Comparison of ENCODE assay signal across 1 cellular context in the genomic region with DNA sequence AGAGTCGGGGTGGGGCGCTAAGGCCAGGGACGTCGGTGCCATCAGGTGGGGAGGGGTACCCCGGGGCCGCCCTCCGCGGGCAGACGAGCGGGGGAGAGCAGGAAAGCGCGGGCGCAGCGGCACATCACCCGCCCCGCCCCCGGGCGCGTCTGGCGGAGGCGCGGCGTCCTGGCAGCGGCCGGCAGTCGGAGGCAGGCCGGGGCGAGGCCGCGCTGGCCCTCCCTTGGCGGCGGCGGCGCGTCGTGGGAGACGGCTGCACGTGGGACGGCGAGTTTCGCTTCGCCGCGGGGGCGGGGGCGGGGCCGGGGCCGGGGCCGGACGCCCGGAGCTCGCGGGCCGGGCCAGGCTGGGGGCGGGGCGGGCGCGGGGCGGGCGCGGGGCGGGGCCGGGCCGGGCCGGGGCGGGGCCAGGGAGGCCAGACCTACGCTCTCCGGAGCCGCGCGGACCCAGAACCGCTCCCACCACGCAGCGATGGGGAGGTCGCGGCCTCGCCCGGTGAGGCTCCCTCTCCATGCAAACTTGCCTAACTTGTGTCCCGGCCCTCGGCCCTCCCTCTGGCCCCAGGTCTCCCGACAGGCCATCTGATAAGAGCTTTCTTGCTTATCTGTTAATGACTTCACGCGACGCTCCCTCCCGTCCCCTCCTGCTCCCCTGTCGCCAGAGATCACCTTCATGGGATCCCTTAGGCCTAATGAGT.
TF ChIP-seq lines count a peak whose summit lies in the region.

No MANE protein-coding gene starts in this region.

TF ChIP-seq in HepG2, 621 proteins besides CTCF, POLR2A, EP300 and RAD21 (continued from another document and continues in another):
- TF ChIP-seq NR0B2 (CRISPR knock-in tag; IDR thresholded peaks at IDR 0.05): no peak
- TF ChIP-seq, protein P1, sequence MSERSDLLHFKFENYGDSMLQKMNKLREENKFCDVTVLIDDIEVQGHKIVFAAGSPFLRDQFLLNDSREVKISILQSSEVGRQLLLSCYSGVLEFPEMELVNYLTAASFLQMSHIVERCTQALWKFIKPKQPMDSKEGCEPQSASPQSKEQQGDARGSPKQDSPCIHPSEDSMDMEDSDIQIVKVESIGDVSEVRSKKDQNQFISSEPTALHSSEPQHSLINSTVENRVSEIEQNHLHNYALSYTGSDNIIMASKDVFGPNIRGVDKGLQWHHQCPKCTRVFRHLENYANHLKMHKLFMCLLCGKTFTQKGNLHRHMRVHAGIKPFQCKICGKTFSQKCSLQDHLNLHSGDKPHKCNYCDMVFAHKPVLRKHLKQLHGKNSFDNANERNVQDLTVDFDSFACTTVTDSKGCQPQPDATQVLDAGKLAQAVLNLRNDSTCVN (CRISPR knock-in tag; IDR thresholded peaks at IDR 0.05; ENCODE audit: borderline replicate concordance): no peak
- TF ChIP-seq FOSL1 (CRISPR knock-in tag; IDR thresholded peaks at IDR 0.05; ENCODE audit: borderline replicate concordance): no peak
- TF ChIP-seq, protein P2, sequence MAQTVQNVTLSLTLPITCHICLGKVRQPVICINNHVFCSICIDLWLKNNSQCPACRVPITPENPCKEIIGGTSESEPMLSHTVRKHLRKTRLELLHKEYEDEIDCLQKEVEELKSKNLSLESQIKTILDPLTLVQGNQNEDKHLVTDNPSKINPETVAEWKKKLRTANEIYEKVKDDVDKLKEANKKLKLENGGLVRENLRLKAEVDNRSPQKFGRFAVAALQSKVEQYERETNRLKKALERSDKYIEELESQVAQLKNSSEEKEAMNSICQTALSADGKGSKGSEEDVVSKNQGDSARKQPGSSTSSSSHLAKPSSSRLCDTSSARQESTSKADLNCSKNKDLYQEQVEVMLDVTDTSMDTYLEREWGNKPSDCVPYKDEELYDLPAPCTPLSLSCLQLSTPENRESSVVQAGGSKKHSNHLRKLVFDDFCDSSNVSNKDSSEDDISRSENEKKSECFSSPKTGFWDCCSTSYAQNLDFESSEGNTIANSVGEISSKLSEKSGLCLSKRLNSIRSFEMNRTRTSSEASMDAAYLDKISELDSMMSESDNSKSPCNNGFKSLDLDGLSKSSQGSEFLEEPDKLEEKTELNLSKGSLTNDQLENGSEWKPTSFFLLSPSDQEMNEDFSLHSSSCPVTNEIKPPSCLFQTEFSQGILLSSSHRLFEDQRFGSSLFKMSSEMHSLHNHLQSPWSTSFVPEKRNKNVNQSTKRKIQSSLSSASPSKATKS (CRISPR knock-in tag; IDR thresholded peaks at IDR 0.05): no peak
- no peak for TF ChIP-seq POGZ (CRISPR knock-in tag; IDR thresholded peaks at IDR 0.05)
- no peak for TF ChIP-seq NCOA2 (CRISPR knock-in tag; IDR thresholded peaks at IDR 0.05)
- no peak for TF ChIP-seq ZNF670 (CRISPR knock-in tag; IDR thresholded peaks at IDR 0.05; ENCODE audit: borderline replicate concordance)
- TF ChIP-seq ZNF367 (CRISPR knock-in tag; IDR thresholded peaks at IDR 0.05; ENCODE audit: borderline replicate concordance): no peak
- TF ChIP-seq ISL2 (CRISPR knock-in tag; IDR thresholded peaks at IDR 0.05): no peak
- no peak for TF ChIP-seq ZBTB44 (CRISPR knock-in tag; IDR thresholded peaks at IDR 0.05)
- no peak for TF ChIP-seq FOXP4 (CRISPR knock-in tag; IDR thresholded peaks at IDR 0.05)
- peak; percentile 52; the same call in 1 of the 2 replicates for TF ChIP-seq SIN3A (IDR thresholded peaks at IDR 0.05; ENCODE audit: borderline replicate concordance, low read depth, low read length)
- TF ChIP-seq XRCC5 (optimal IDR thresholded peaks at IDR 0.05; ENCODE audit: low read length): peak; percentile 8
- TF ChIP-seq ZNF772 (CRISPR knock-in tag; IDR thresholded peaks at IDR 0.05): peak; percentile 32; the same call in 1 of the 2 replicates
- no peak for TF ChIP-seq ZNF790 (CRISPR knock-in tag; IDR thresholded peaks at IDR 0.05; ENCODE audit: borderline replicate concordance)
- no peak for TF ChIP-seq CBFB (CRISPR knock-in tag; IDR thresholded peaks at IDR 0.05)
- no peak for TF ChIP-seq ZNF792 (CRISPR knock-in tag; IDR thresholded peaks at IDR 0.05)
- no peak for TF ChIP-seq ZNF567 (CRISPR knock-in tag; IDR thresholded peaks at IDR 0.05; ENCODE audit: borderline replicate concordance)
- no peak for TF ChIP-seq PRPF4 (IDR thresholded peaks at IDR 0.05; ENCODE audit: low read depth, low read length, poor library complexity, severe bottlenecking)
- TF ChIP-seq NFE2L1 (CRISPR knock-in tag; IDR thresholded peaks at IDR 0.05; ENCODE audit: borderline replicate concordance): no peak
- TF ChIP-seq, protein P3, sequence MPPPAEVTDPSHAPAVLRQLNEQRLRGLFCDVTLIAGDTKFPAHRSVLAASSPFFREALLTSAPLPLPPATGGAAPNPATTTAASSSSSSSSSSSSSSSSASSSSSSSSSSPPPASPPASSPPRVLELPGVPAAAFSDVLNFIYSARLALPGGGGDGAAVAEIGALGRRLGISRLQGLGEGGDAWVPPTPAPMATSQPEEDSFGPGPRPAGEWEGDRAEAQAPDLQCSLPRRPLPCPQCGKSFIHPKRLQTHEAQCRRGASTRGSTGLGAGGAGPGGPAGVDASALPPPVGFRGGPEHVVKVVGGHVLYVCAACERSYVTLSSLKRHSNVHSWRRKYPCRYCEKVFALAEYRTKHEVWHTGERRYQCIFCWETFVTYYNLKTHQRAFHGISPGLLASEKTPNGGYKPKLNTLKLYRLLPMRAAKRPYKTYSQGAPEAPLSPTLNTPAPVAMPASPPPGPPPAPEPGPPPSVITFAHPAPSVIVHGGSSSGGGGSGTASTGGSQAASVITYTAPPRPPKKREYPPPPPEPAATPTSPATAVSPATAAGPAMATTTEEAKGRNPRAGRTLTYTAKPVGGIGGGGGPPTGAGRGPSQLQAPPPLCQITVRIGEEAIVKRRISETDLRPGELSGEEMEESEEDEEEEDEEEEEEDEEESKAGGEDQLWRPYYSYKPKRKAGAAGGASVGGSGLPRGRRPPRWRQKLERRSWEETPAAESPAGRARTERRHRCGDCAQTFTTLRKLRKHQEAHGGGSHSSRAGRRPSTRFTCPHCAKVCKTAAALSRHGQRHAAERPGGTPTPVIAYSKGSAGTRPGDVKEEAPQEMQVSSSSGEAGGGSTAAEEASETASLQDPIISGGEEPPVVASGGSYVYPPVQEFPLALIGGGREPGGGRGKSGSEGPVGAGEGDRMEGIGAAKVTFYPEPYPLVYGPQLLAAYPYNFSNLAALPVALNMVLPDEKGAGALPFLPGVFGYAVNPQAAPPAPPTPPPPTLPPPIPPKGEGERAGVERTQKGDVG (CRISPR knock-in tag; IDR thresholded peaks at IDR 0.05; ENCODE audit: borderline replicate concordance): no peak
- TF ChIP-seq PHF8 (CRISPR knock-in tag; IDR thresholded peaks at IDR 0.05): peak; percentile 30; the same call in 1 of the 2 replicates
- no peak for TF ChIP-seq HNF4G (IDR thresholded peaks at IDR 0.05; ENCODE audit: borderline replicate concordance, low read depth, low read length)
- no peak for TF ChIP-seq HNF4G (CRISPR knock-in tag; IDR thresholded peaks at IDR 0.05; ENCODE audit: borderline replicate concordance, low read depth)
- TF ChIP-seq, protein P4, sequence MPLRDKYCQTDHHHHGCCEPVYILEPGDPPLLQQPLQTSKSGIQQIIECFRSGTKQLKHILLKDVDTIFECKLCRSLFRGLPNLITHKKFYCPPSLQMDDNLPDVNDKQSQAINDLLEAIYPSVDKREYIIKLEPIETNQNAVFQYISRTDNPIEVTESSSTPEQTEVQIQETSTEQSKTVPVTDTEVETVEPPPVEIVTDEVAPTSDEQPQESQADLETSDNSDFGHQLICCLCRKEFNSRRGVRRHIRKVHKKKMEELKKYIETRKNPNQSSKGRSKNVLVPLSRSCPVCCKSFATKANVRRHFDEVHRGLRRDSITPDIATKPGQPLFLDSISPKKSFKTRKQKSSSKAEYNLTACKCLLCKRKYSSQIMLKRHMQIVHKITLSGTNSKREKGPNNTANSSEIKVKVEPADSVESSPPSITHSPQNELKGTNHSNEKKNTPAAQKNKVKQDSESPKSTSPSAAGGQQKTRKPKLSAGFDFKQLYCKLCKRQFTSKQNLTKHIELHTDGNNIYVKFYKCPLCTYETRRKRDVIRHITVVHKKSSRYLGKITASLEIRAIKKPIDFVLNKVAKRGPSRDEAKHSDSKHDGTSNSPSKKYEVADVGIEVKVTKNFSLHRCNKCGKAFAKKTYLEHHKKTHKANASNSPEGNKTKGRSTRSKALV (CRISPR knock-in tag; IDR thresholded peaks at IDR 0.05): no peak; the same call in 1 of the 2 replicates
- no peak for TF ChIP-seq GPN1 (CRISPR knock-in tag; IDR thresholded peaks at IDR 0.05; ENCODE audit: borderline replicate concordance)
- 0 out of 2 replicates have a peak, but pooled peaks have one; percentile 5 for TF ChIP-seq DNMT1 (CRISPR knock-in tag; IDR thresholded peaks at IDR 0.05)
- no peak for TF ChIP-seq ERF (CRISPR knock-in tag; IDR thresholded peaks at IDR 0.05)
- no peak for TF ChIP-seq ZNF563 (CRISPR knock-in tag; IDR thresholded peaks at IDR 0.05)
- no peak for TF ChIP-seq RBFOX2 (IDR thresholded peaks at IDR 0.05; ENCODE audit: low read depth, low read length)
- TF ChIP-seq YEATS4 (CRISPR knock-in tag; IDR thresholded peaks at IDR 0.05; ENCODE audit: borderline replicate concordance): no peak
- TF ChIP-seq ZNF224 (CRISPR knock-in tag; IDR thresholded peaks at IDR 0.05): no peak
- TF ChIP-seq ZNF335 (CRISPR knock-in tag; IDR thresholded peaks at IDR 0.05): no peak
- no peak for TF ChIP-seq ZNF20 (CRISPR knock-in tag; IDR thresholded peaks at IDR 0.05)
- TF ChIP-seq, protein P5, sequence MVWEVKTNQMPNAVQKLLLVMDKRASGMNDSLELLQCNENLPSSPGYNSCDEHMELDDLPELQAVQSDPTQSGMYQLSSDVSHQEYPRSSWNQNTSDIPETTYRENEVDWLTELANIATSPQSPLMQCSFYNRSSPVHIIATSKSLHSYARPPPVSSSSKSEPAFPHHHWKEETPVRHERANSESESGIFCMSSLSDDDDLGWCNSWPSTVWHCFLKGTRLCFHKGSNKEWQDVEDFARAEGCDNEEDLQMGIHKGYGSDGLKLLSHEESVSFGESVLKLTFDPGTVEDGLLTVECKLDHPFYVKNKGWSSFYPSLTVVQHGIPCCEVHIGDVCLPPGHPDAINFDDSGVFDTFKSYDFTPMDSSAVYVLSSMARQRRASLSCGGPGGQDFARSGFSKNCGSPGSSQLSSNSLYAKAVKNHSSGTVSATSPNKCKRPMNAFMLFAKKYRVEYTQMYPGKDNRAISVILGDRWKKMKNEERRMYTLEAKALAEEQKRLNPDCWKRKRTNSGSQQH (CRISPR knock-in tag; IDR thresholded peaks at IDR 0.05; ENCODE audit: low read depth): no peak
- TF ChIP-seq FOXK1 (CRISPR knock-in tag; IDR thresholded peaks at IDR 0.05; ENCODE audit: borderline replicate concordance, low read depth): no peak
- no peak for TF ChIP-seq MLXIP (CRISPR knock-in tag; IDR thresholded peaks at IDR 0.05; ENCODE audit: borderline replicate concordance)
- 0 out of 2 replicates have a peak, but pooled peaks have one; percentile 31 for TF ChIP-seq TSC22D2 (CRISPR knock-in tag; IDR thresholded peaks at IDR 0.05; ENCODE audit: borderline replicate concordance)
- no peak for TF ChIP-seq SRSF4 (IDR thresholded peaks at IDR 0.05; ENCODE audit: low read depth, low read length, poor library complexity, severe bottlenecking)
- peak; percentile 67; the same call in 1 of the 2 replicates for TF ChIP-seq ZNF777 (CRISPR knock-in tag; IDR thresholded peaks at IDR 0.05)
- 0 out of 2 replicates have a peak, but pooled peaks have one; percentile 56 for TF ChIP-seq HOXA5 (CRISPR knock-in tag; IDR thresholded peaks at IDR 0.05)
- TF ChIP-seq ZNF629 (CRISPR knock-in tag; conservative IDR thresholded peaks at IDR 0.05): no peak
